Comparison of ENCODE assay signal across 23 cellular contexts in genomic region chrX:13956998-13957397, GRCh38.
"Had no signal": no experiment of that assay in that cellular context is flagged by ENCODE, and none has a peak within 500 bp of the region (broad histone marks: within the 10 kb centered on the region; RNA-seq: fewer than 3 reads in every experiment).

No MANE protein-coding gene starts in this region.

- H3K36me3 ChIP-seq: colonic mucosa, esophagus muscularis mucosa, esophagus squamous epithelium, gastrocnemius medialis, gastroesophageal sphincter had no signal

- H3K4me1 Mint-ChIP-seq: endodermal cell had no signal

- H3K27ac ChIP-seq: colonic mucosa, coronary artery, epithelial cell of prostate, esophagus muscularis mucosa, esophagus squamous epithelium, foreskin keratinocyte, gastrocnemius medialis, gastroesophageal sphincter had no signal

- H3K9me3 Mint-ChIP-seq: effector memory CD8-positive, alpha-beta T cell had no signal

- H3K4me1 ChIP-seq: colonic mucosa, esophagus squamous epithelium, foreskin keratinocyte, gastrocnemius medialis, gastroesophageal sphincter had no signal

- ATAC-seq: effector memory CD8-positive, alpha-beta T cell; esophagus mucosa; foreskin keratinocyte; gastrocnemius medialis; gastroesophageal sphincter had no signal

- H3K27ac Mint-ChIP-seq: dendritic cell treated with granulocyte-macrophage colony-stimulating factor and Interleukin-4, amounts not matched to agents 40 ng/mL and 50 ng/mL, for 4 days; effector memory CD8-positive, alpha-beta T cell; endodermal cell had no signal

- H3K9me3 ChIP-seq: colonic mucosa, esophagus muscularis mucosa, esophagus squamous epithelium, gastrocnemius medialis, gastroesophageal sphincter had no signal

- H3K4me3 ChIP-seq: colonic mucosa, coronary artery, dorsolateral prefrontal cortex, esophagus muscularis mucosa, esophagus squamous epithelium, gastrocnemius medialis, gastroesophageal sphincter had no signal

- H3K27me3 ChIP-seq: colonic mucosa, esophagus muscularis mucosa, esophagus squamous epithelium, foreskin keratinocyte, gastrocnemius medialis, gastroesophageal sphincter had no signal

- DNase-seq: colonic mucosa; cortex of kidney; dermis blood vessel endothelial cell; dorsolateral prefrontal cortex; effector CD4-positive, alpha-beta T cell; effector CD8-positive, alpha-beta T cell; effector memory CD4-positive, alpha-beta T cell; effector memory CD8-positive, alpha-beta T cell; endodermal cell; erythroblast; esophagus squamous epithelium; foreskin fibroblast; foreskin keratinocyte; foreskin melanocyte; gastrocnemius medialis; glutamatergic neuron; head of caudate nucleus had no signal

- H3K27me3 Mint-ChIP-seq: dendritic cell treated with granulocyte-macrophage colony-stimulating factor and Interleukin-4, amounts not matched to agents 40 ng/mL and 50 ng/mL, for 4 days had no signal

- H3K4me3 Mint-ChIP-seq: dendritic cell treated with granulocyte-macrophage colony-stimulating factor and Interleukin-4, amounts not matched to agents 40 ng/mL and 50 ng/mL, for 4 days; effector memory CD8-positive, alpha-beta T cell; endodermal cell had no signal
